Comparison of ENCODE assay signal across 1 cellular context in genomic region chr1:36321119-36321951, GRCh38.
A peak's percentile ranks its signal among the peaks of the same experiment; 100 is the strongest.
TF ChIP-seq lines count a peak whose summit lies in the region.

No MANE protein-coding gene starts in this region.

TF ChIP-seq in K562, 482 proteins besides CTCF, POLR2A, EP300 and RAD21 (continued from another document and continues in another):
- TF ChIP-seq SFPQ (IDR thresholded peaks at IDR 0.05; ENCODE audit: low read depth, low read length) (no peak), ZNF589 (CRISPR knock-in tag; IDR thresholded peaks at IDR 0.05; ENCODE audit: low read depth) (peak; percentile 91), MCM5 (IDR thresholded peaks at IDR 0.05; ENCODE audit: low read depth) (no peak), ZFPM2 (CRISPR knock-in tag; IDR thresholded peaks at IDR 0.05) (no peak), SIN3A (IDR thresholded peaks at IDR 0.05; ENCODE audit: borderline replicate concordance in 2 of 2, control insufficient read depth in 1 of 2, low read depth in 2 of 2, low read length in 2 of 2) (peak; percentile 83 to 96; a peak in 2 of 4 replicates), ZKSCAN3 (CRISPR knock-in tag; IDR thresholded peaks at IDR 0.05) (no peak), STAT5A (IDR thresholded peaks at IDR 0.05; ENCODE audit: borderline replicate concordance, low read length) (peak; percentile 33; the same call in 1 of the 2 replicates), ZSCAN32 (CRISPR knock-in tag; IDR thresholded peaks at IDR 0.05) (no peak), ZBTB2 (IDR thresholded peaks at IDR 0.05) (peak; percentile 70), GATA2 (CRISPR knock-in tag; IDR thresholded peaks at IDR 0.05) (0 out of 2 replicates have a peak, but pooled peaks have one; percentile 20), COPS2 (conservative IDR thresholded peaks at IDR 0.05) (no peak), PTBP1 (IDR thresholded peaks at IDR 0.05; ENCODE audit: low read depth, low read length) (0 out of 2 replicates have a peak, but pooled peaks have one; percentile 8), SMARCB1 (IDR thresholded peaks at IDR 0.05; ENCODE audit: insufficient read length, low read depth) (no peak), MIER1 (IDR thresholded peaks at IDR 0.05; ENCODE audit: low read depth) (peak; percentile 23; the same call in 1 of the 2 replicates), TRIM25 (IDR thresholded peaks at IDR 0.05; ENCODE audit: borderline replicate concordance) (no peak), SMC3 (conservative IDR thresholded peaks at IDR 0.05; ENCODE audit: insufficient read depth, low read depth, low read length) (no peak), KLF13 (tag; IDR thresholded peaks at IDR 0.05; ENCODE audit: borderline replicate concordance, low read depth) (peak; percentile 78), ZNF764 (CRISPR knock-in tag; IDR thresholded peaks at IDR 0.05; ENCODE audit: low read depth) (no peak), GTF2E2 (tag; IDR thresholded peaks at IDR 0.05) (peak; percentile 63; the same call in 1 of the 2 replicates), ZNF444 (CRISPR knock-in tag; IDR thresholded peaks at IDR 0.05) (no peak), ZMIZ1 (IDR thresholded peaks at IDR 0.05; ENCODE audit: low read depth in 2 of 2, low read length in 2 of 2) (peak in 1 of 2 experiments; percentile 24; a peak in 1 of 4 replicates), AFF1 (IDR thresholded peaks at IDR 0.05; ENCODE audit: low read depth in 1 of 2, partially characterized antibody in 2 of 2) (no peak), CBFA2T3 (IDR thresholded peaks at IDR 0.05) (peak; percentile 84), CEBPG (CRISPR knock-in tag; IDR thresholded peaks at IDR 0.05) (peak; percentile 72), CEBPG (tag; conservative IDR thresholded peaks at IDR 0.05 in 1 of 2, IDR thresholded peaks at IDR 0.05 in 1 of 2) (no peak), ZNF408 (CRISPR knock-in tag; IDR thresholded peaks at IDR 0.05; ENCODE audit: low read depth) (no peak), MAZ (CRISPR knock-in tag; conservative IDR thresholded peaks at IDR 0.05 in 1 of 2, IDR thresholded peaks at IDR 0.05 in 1 of 2) (peak; percentile 90 to 92), PML (IDR thresholded peaks at IDR 0.05; ENCODE audit: low read length) (peak; percentile 23; the same call in 1 of the 2 replicates), RFX7 (CRISPR knock-in tag; IDR thresholded peaks at IDR 0.05) (no peak), SPI1 (IDR thresholded peaks at IDR 0.05; ENCODE audit: borderline replicate concordance, low read depth, low read length) (peak; percentile 87), SRSF3 (IDR thresholded peaks at IDR 0.05; ENCODE audit: insufficient read depth, low read length) (no peak), GABPB1 (CRISPR knock-in tag; IDR thresholded peaks at IDR 0.05) (peak; percentile 88), KDM4B (IDR thresholded peaks at IDR 0.05; ENCODE audit: borderline replicate concordance in 2 of 2, low read depth in 1 of 2) (peak in 1 of 2 experiments; percentile 37; a peak in 1 of 4 replicates), HOXB6 (CRISPR knock-in tag; IDR thresholded peaks at IDR 0.05; ENCODE audit: borderline replicate concordance) (no peak), SRF (CRISPR knock-in tag; IDR thresholded peaks at IDR 0.05) (no peak), ZBTB11 (CRISPR knock-in tag; IDR thresholded peaks at IDR 0.05) (peak in 1 of 3 experiments; percentile 44; a peak in 1 of 6 replicates)
- TF ChIP-seq, protein P1, sequence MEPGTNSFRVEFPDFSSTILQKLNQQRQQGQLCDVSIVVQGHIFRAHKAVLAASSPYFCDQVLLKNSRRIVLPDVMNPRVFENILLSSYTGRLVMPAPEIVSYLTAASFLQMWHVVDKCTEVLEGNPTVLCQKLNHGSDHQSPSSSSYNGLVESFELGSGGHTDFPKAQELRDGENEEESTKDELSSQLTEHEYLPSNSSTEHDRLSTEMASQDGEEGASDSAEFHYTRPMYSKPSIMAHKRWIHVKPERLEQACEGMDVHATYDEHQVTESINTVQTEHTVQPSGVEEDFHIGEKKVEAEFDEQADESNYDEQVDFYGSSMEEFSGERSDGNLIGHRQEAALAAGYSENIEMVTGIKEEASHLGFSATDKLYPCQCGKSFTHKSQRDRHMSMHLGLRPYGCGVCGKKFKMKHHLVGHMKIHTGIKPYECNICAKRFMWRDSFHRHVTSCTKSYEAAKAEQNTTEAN (CRISPR knock-in tag; IDR thresholded peaks at IDR 0.05) = no peak; the same call in 1 of the 2 replicates
- TF ChIP-seq, protein P2, sequence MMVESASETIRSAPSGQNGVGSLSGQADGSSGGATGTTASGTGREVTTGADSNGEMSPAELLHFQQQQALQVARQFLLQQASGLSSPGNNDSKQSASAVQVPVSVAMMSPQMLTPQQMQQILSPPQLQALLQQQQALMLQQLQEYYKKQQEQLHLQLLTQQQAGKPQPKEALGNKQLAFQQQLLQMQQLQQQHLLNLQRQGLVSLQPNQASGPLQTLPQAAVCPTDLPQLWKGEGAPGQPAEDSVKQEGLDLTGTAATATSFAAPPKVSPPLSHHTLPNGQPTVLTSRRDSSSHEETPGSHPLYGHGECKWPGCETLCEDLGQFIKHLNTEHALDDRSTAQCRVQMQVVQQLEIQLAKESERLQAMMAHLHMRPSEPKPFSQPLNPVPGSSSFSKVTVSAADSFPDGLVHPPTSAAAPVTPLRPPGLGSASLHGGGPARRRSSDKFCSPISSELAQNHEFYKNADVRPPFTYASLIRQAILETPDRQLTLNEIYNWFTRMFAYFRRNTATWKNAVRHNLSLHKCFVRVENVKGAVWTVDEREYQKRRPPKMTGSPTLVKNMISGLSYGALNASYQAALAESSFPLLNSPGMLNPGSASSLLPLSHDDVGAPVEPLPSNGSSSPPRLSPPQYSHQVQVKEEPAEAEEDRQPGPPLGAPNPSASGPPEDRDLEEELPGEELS (CRISPR knock-in tag; IDR thresholded peaks at IDR 0.05; ENCODE audit: borderline replicate concordance) = peak; percentile 84; the same call in 1 of the 2 replicates
- TF ChIP-seq, protein P3, sequence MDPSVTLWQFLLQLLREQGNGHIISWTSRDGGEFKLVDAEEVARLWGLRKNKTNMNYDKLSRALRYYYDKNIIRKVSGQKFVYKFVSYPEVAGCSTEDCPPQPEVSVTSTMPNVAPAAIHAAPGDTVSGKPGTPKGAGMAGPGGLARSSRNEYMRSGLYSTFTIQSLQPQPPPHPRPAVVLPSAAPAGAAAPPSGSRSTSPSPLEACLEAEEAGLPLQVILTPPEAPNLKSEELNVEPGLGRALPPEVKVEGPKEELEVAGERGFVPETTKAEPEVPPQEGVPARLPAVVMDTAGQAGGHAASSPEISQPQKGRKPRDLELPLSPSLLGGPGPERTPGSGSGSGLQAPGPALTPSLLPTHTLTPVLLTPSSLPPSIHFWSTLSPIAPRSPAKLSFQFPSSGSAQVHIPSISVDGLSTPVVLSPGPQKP (CRISPR knock-in tag; IDR thresholded peaks at IDR 0.05) = no peak
